In genomic region chr4:16001484-16001858, GRCh38 we compare ENCODE assay signal across 8 cellular contexts.
DNase-seq lines count a peak whose midpoint lies in the region; ATAC-seq and FAIRE-seq lines count a peak whose summit lies in the region.

No MANE protein-coding gene starts in this region.

- peak; percentile 77 for DNase-seq in CD1c-positive myeloid dendritic cell (ENCODE audit: extremely low spot score)
- DNase-seq in NCI-H446 treated with DMSO at 0.1 percent for 48 hours (lab: John Stamatoyannopoulos, UW) = peak; percentile 35
- peak; percentile 22 for DNase-seq in activated CD4-positive, alpha-beta T cell treated with anti-CD3 and anti-CD28 coated beads, Interleukin-2, amount 50 U/mL, for 1 hour
- DNase-seq in midbrain (lab: John Stamatoyannopoulos, UW) = peak; percentile 70
- DNase-seq in stimulated activated CD8-positive, alpha-beta memory T cell treated with anti-CD3 and anti-CD28 coated beads, Interleukin-7, amount 100 ng/mL, for 48 hours (ENCODE audit: extremely low read depth in 1 of 2, low read depth in 1 of 2) = peak; percentile 15 to 23

- FAIRE-seq in endometrium (lab: Jason Lieb, UNC) = peak; percentile 92

- ATAC-seq in GM18907 (IDR thresholded peaks at IDR 0.05; ENCODE audit: unreplicated experiment) (peak; percentile 99), HG03103 (IDR thresholded peaks at IDR 0.05; ENCODE audit: low read depth, unreplicated experiment) (peak; percentile 98)

Comparison
In these comparisons a context has a peak if more than half of its experiments do, and no peak if none do; other contexts are left out.
1. Peak in every context shown above with its lines: DNase-seq and ATAC-seq.
2. DNase-seq: peak in every context shown above with its lines; median percentile 77 in CD1c-positive myeloid dendritic cell; 70 in midbrain; 35 in NCI-H446 treated with DMSO at 0.1 percent for 48 hours; 22 in activated CD4-positive, alpha-beta T cell treated with anti-CD3 and anti-CD28 coated beads, Interleukin-2, amount 50 U/mL, for 1 hour; 19 in stimulated activated CD8-positive, alpha-beta memory T cell treated with anti-CD3 and anti-CD28 coated beads, Interleukin-7, amount 100 ng/mL, for 48 hours.